ENCODE assay signal across 19 cellular contexts in the genomic region with DNA sequence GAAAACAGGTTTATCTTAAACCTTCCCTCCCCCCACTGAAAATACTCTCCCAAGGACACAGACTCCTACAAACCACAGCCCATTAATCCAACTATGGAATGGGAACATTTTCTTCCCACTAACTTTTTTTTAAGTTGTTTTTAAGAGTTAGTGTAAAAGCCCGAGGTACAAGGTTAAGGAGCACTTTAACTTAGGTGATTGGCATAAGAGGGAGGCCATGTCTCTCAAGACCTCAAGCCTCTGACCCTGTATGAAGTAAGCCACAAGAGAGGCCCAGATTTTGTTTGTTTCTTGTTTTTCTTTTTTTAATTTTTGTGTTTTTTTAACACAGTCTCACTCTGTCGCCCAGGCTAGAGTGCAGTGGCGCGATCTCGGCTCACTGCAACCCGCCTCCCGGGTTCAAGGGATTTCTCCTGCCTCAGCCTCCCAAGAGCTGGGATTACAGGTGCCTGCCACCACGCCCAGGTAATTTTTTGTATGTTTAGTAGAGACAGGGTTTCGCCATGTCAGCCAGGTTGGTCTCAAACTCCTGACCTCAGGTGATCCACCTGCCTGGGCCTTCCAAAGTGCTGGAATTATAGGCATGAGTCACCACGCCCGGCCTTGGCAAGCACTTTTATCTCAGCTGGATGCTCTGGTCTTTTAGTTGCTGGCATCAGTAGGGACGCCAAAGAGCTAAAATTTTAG. TPM values are rescaled to one million over a fixed set of nuclear protein-coding genes. Genes with fewer than 3 reads are reported as not detected.
DNase-seq lines count a peak whose midpoint lies in the region; ATAC-seq and TF ChIP-seq lines count a peak whose summit lies in the region.
"Had no signal": no experiment of that assay in that cellular context is flagged by ENCODE, and none has a peak within 500 bp of the region (broad histone marks: within the 10 kb centered on the region; RNA-seq: fewer than 3 reads in every experiment).

No MANE protein-coding gene starts in this region.

- TF ChIP-seq EP300 in transverse colon (IDR thresholded peaks at IDR 0.05; ENCODE audit: low read depth): no peak

- in situ Hi-C loops in transverse colon (cut with MboI; ENCODE audit: low pct_ligation_motif_present in 1 of 4, low pct_unique_long_range_greater_than_20kb in 1 of 4, low sequenced_read_pairs in 3 of 4): no loop called here

- H3K9me3 ChIP-seq in HEK293 (ENCODE audit: control insufficient read depth, insufficient read depth, low read depth, low read length) (no peaks in the 10 kb centered on the region), RWPE2 (ENCODE audit: severe bottlenecking) (no peaks in the 10 kb centered on the region), transverse colon (no peaks in the 10 kb centered on the region), A673 (ENCODE audit: low read depth, low read length, poor library complexity, severe bottlenecking) (no peaks in the 10 kb centered on the region)

- BruUV-seq in A673 (replicated peaks; lab: Mats Ljungman, UMichigan): no TSS peak

- no peak for TF ChIP-seq POLR2A in transverse colon (IDR thresholded peaks at IDR 0.05)

- no peaks in the 10 kb centered on the region for H3K27me3 ChIP-seq in RWPE2 (ENCODE audit: insufficient read depth, poor library complexity, severe bottlenecking)
- no peaks in the 10 kb centered on the region for H3K27me3 ChIP-seq in transverse colon
- no peaks in the 10 kb centered on the region for H3K27me3 ChIP-seq in A673 (replicated peaks; ENCODE audit: insufficient read depth, low read depth, low read length, poor library complexity)

- ATAC-seq in RWPE2 (ENCODE audit: low read depth) (0 out of 3 replicates have a peak, but pooled peaks have one; percentile 31), left colon (peak; percentile 34), GM21423 (IDR thresholded peaks at IDR 0.05; ENCODE audit: unreplicated experiment) (no peak)

- intact Hi-C loops in left colon (cut with DNase I, micrococcal nuclease) (no loop called here), transverse colon (cut with DNase I; ENCODE audit: low total_unique reads) (no loop called here), A673 (cut with micrococcal nuclease; ENCODE audit: unreplicated experiment) (no loop called here)

- H3K27ac ChIP-seq in HEK293 (ENCODE audit: extremely low read depth, low read depth, low read length) (no peak overlapping the region), RWPE2 (ENCODE audit: poor library complexity, severe bottlenecking) (no peak overlapping the region), transverse colon (no peak overlapping the region), A673 (ENCODE audit: low read depth, low read length, poor library complexity, severe bottlenecking) (no peak overlapping the region)

- WGBS in transverse colon (ENCODE audit: low coverage in 1 of 2), 2 donors: 81 to 89% methylated on average over 1 to 12 of the region's 12 CpGs

- H3K4me1 ChIP-seq in HEK293 (ENCODE audit: control insufficient read depth, insufficient read depth, low read length) (no peaks in the 10 kb centered on the region), RWPE2 (ENCODE audit: insufficient read depth, poor library complexity, severe bottlenecking) (no peaks in the 10 kb centered on the region), transverse colon (no peaks in the 10 kb centered on the region), A673 (ENCODE audit: insufficient read depth, low read length, poor library complexity, severe bottlenecking) (peaks cover 4% of the 10 kb centered on the region)

- no peak for DNase-seq in RWPE2 (ENCODE audit: low spot score)
- no peak for DNase-seq in left colon
- peak; percentile 16 for DNase-seq in transverse colon
- DNase-seq in A673 (ENCODE audit: low spot score): no peak
- no peak for DNase-seq in NOMO-1 treated with dmso at 0.1 percent for 144 hours (lab: John Stamatoyannopoulos, UW; ENCODE audit: unreplicated experiment)
- DNase-seq: CD4-positive, alpha-beta T cell; DMS53; H7; IMR-90; Kasumi-1; NCI-H1436; NCI-H2029; NCI-H2171; NCI-H510A had no signal

- H3K36me3 ChIP-seq in HEK293 (ENCODE audit: control insufficient read depth in 2 of 2, insufficient read depth in 1 of 2, low read length in 2 of 2) (no peaks in the 10 kb centered on the region), RWPE2 (ENCODE audit: low read depth) (no peaks in the 10 kb centered on the region), transverse colon (no peaks in the 10 kb centered on the region), A673 (ENCODE audit: insufficient read depth, low read length, poor library complexity, severe bottlenecking) (no peaks in the 10 kb centered on the region)

- POLR2A ChIA-PET in HEK293 (lab: Yijun Ruan, JAX) (interaction anchor here (1.3 kb wide), 1 partner anchor 15 kb away, joined by 3 read pairs; no protein-coding TSS in a partner anchor), A673 (lab: Charles Lee; ENCODE audit: low non-redundant PET) (no interaction called here)

- CTCF ChIA-PET in HEK293 (lab: Yijun Ruan, JAX) (interaction anchor here (0.7 to 2.4 kb wide), 2 partner anchors 12 to 80 kb away, joined by 3 to 8 read pairs; no protein-coding TSS in a partner anchor), A673 (lab: Charles Lee) (no interaction called here)

- TF ChIP-seq CTCF in HEK293 (tag by site-specific recombination; IDR thresholded peaks at IDR 0.05) (no peak), RWPE2 (IDR thresholded peaks at IDR 0.05; ENCODE audit: poor library complexity, severe bottlenecking) (no peak), transverse colon (IDR thresholded peaks at IDR 0.05) (no peak), A673 (conservative IDR thresholded peaks at IDR 0.05; ENCODE audit: low read depth, low read length) (no peak)

- no peak overlapping the region for H3K4me3 ChIP-seq in HEK293 (ENCODE audit: low read depth, low read length)
- no peak overlapping the region for H3K4me3 ChIP-seq in RWPE2 (ENCODE audit: severe bottlenecking)
- no peak overlapping the region for H3K4me3 ChIP-seq in transverse colon
- no peak overlapping the region for H3K4me3 ChIP-seq in A673 (ENCODE audit: low read depth, low read length, poor library complexity, severe bottlenecking)

TF ChIP-seq in HEK293, 187 proteins besides CTCF, POLR2A, EP300 and RAD21:
- TF ChIP-seq ZEB2 (tag by site-specific recombination; IDR thresholded peaks at IDR 0.05): peak; percentile 68
- TF ChIP-seq, protein P1, sequence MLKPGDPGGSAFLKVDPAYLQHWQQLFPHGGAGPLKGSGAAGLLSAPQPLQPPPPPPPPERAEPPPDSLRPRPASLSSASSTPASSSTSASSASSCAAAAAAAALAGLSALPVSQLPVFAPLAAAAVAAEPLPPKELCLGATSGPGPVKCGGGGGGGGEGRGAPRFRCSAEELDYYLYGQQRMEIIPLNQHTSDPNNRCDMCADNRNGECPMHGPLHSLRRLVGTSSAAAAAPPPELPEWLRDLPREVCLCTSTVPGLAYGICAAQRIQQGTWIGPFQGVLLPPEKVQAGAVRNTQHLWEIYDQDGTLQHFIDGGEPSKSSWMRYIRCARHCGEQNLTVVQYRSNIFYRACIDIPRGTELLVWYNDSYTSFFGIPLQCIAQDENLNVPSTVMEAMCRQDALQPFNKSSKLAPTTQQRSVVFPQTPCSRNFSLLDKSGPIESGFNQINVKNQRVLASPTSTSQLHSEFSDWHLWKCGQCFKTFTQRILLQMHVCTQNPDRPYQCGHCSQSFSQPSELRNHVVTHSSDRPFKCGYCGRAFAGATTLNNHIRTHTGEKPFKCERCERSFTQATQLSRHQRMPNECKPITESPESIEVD (tag by site-specific recombination; IDR thresholded peaks at IDR 0.05): peak; percentile 49; the same call in 1 of the 2 replicates
- no peak for TF ChIP-seq ZNF223 (tag by site-specific recombination; IDR thresholded peaks at IDR 0.05)
- 0 out of 2 replicates have a peak, but pooled peaks have one; percentile 28 for TF ChIP-seq ZNF335 (tag by site-specific recombination; conservative IDR thresholded peaks at IDR 0.05)
- TF ChIP-seq FEZF1 (tag by site-specific recombination; IDR thresholded peaks at IDR 0.05): 0 out of 2 replicates have a peak, but pooled peaks have one; percentile 24

RNA-seq across cellular contexts. Expression of a gene that starts 14.4 kb away (rescaled TPM):
- total RNA-seq in left colon (1 to 10 TPM; 1.1 to 2.3 TPM), transverse colon (1 to 10 TPM in 1 of 4 donors, under 1 TPM in 2, not detected in 1; 0.40 to 2.5 (median 0.96) TPM), A673 (2021) (0.26 and 0.87 TPM in 2 replicates)

RNA-seq across cellular contexts. Expression of a gene that starts 14.6 kb away (rescaled TPM):
- total RNA-seq in left colon: 10 to 100 TPM; 31.3 to 35.7 TPM
- 10 to 100 TPM; 14.2 to 40.8 (median 22.9) TPM for total RNA-seq in transverse colon
- 3.3 and 5.6 TPM in 2 replicates for total RNA-seq in A673 (2021)

RNA-seq across cellular contexts. Expression of a gene that starts 42.1 kb away (rescaled TPM):
- total RNA-seq in left colon (not detected), transverse colon (not detected), A673 (2021) (not detected in 2 replicates)
- total RNA-seq: B cell; CD4-positive, alpha-beta T cell; H7; HT-29; IMR-90; SK-MEL-5 had no signal

RNA-seq across cellular contexts. Expression of a gene that starts 50.7 kb away (rescaled TPM):
- total RNA-seq in left colon: 1 to 10 TPM; 2.6 to 9.1 TPM
- 1 to 10 TPM in 2 of 4 donors, under 1 TPM in 1, not detected in 1; 0.95 to 8.0 (median 1.9) TPM for total RNA-seq in transverse colon
- 127 and 136 TPM in 2 replicates for total RNA-seq in A673 (2021)
